12 cellular contexts compared by ENCODE assay signal in the genomic region with DNA sequence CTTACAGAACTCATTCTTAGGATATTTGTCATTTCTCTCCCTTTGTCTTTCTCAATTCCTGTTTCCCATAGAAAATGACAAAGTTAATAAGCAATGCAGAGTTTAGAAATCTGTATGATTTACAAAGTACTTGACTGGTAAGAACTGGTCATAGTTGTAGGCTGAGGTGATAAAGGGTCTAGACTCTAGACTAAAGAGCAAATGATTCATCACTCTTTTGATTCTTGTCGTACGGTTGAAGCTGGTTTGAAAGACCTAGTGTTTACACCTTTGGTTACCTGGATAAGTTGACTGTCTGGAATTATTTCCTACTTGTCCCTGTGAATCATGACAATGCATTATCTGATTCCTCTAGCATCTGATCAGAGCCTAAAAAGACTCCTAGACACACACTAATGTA. TPM values are rescaled to one million over a fixed set of nuclear protein-coding genes. Genes with fewer than 3 reads are reported as not detected.
DNase-seq lines count a peak whose midpoint lies in the region; ATAC-seq and TF ChIP-seq lines count a peak whose summit lies in the region.
"Had no signal": no experiment of that assay in that cellular context is flagged by ENCODE, and none has a peak within 500 bp of the region (broad histone marks: within the 10 kb centered on the region; RNA-seq: fewer than 3 reads in every experiment).

No MANE protein-coding gene starts in this region.

- no peaks in the 10 kb centered on the region for H3K27me3 Mint-ChIP-seq in activated naive CD8-positive, alpha-beta T cell treated with anti-CD3 and anti-CD28 coated beads for 36 hours
- H3K27me3 Mint-ChIP-seq in memory B cell = no peaks in the 10 kb centered on the region
- peaks cover 4% of the 10 kb centered on the region for H3K27me3 Mint-ChIP-seq in nephron progenitor cell (ENCODE audit: low read depth, poor library complexity)
- H3K27me3 Mint-ChIP-seq: CD4-positive, alpha-beta memory T cell had no signal

- TF ChIP-seq CTCF in nephron progenitor cell (IDR thresholded peaks at IDR 0.05) = no peak

- H3K36me3 Mint-ChIP-seq in activated naive CD8-positive, alpha-beta T cell treated with anti-CD3 and anti-CD28 coated beads for 36 hours = peaks cover 3% of the 10 kb centered on the region
- H3K36me3 Mint-ChIP-seq in memory B cell (no peaks in the 10 kb centered on the region), nephron progenitor cell (ENCODE audit: low read depth) (no peaks in the 10 kb centered on the region)
- H3K36me3 Mint-ChIP-seq: CD4-positive, alpha-beta memory T cell had no signal

- peaks cover 44% of the 10 kb centered on the region for H3K4me1 Mint-ChIP-seq in activated naive CD8-positive, alpha-beta T cell treated with anti-CD3 and anti-CD28 coated beads for 36 hours
- H3K4me1 Mint-ChIP-seq in memory B cell = peaks cover 21% of the 10 kb centered on the region
- peaks cover 10% of the 10 kb centered on the region for H3K4me1 Mint-ChIP-seq in nephron progenitor cell

- ATAC-seq in GM19395 (IDR thresholded peaks at IDR 0.05; ENCODE audit: unreplicated experiment) (peak; percentile 22), memory B cell (ENCODE audit: low read depth) (no peak), GM19023 (IDR thresholded peaks at IDR 0.05; ENCODE audit: unreplicated experiment) (no peak)
- ATAC-seq: sciatic nerve had no signal

- peaks cover 3% of the 10 kb centered on the region for H3K9me3 Mint-ChIP-seq in activated naive CD8-positive, alpha-beta T cell treated with anti-CD3 and anti-CD28 coated beads for 36 hours
- H3K9me3 Mint-ChIP-seq in memory B cell (no peaks in the 10 kb centered on the region), nephron progenitor cell (no peaks in the 10 kb centered on the region)
- H3K9me3 Mint-ChIP-seq: CD4-positive, alpha-beta memory T cell had no signal

- H3K27ac Mint-ChIP-seq in activated naive CD8-positive, alpha-beta T cell treated with anti-CD3 and anti-CD28 coated beads for 36 hours = peak overlapping the region; percentile 52
- peak overlapping the region; percentile 40 for H3K27ac Mint-ChIP-seq in memory B cell
- H3K27ac Mint-ChIP-seq in nephron progenitor cell = no peak overlapping the region
- H3K27ac Mint-ChIP-seq: CD4-positive, alpha-beta memory T cell had no signal

- DNase-seq in DMS53 treated with DMSO at 0.1 percent for 48 hours (lab: John Stamatoyannopoulos, UW; ENCODE audit: unreplicated experiment) (peak; percentile 41), memory B cell (ENCODE audit: low spot score in 2 of 2) (no peak), nephron progenitor cell (no peak)
- no peak for DNase-seq in activated naive CD8-positive, alpha-beta T cell treated with anti-CD3 and anti-CD28 coated beads for 36 hours
- DNase-seq in activated effector memory CD4-positive, alpha-beta T cell treated with anti-CD3 and anti-CD28 coated beads, Interleukin-2, amount 50 U/mL, for 16 hours = no peak
- DNase-seq: CD4-positive, alpha-beta memory T cell; hippocampal formation; lower lobe of right lung; WERI-Rb-1 had no signal

- H3K4me3 Mint-ChIP-seq in activated naive CD8-positive, alpha-beta T cell treated with anti-CD3 and anti-CD28 coated beads for 36 hours = no peak overlapping the region
- H3K4me3 Mint-ChIP-seq in memory B cell (no peak overlapping the region), nephron progenitor cell (no peak overlapping the region)
- H3K4me3 Mint-ChIP-seq: CD4-positive, alpha-beta memory T cell had no signal

RNA-seq across cellular contexts. Expression of gene TP63, which starts 58.9 kb away (rescaled TPM):
- total RNA-seq in activated naive CD8-positive, alpha-beta T cell treated with anti-CD3 and anti-CD28 coated beads for 36 hours = not detected
